8 cellular contexts compared by ENCODE assay signal in the genomic region with DNA sequence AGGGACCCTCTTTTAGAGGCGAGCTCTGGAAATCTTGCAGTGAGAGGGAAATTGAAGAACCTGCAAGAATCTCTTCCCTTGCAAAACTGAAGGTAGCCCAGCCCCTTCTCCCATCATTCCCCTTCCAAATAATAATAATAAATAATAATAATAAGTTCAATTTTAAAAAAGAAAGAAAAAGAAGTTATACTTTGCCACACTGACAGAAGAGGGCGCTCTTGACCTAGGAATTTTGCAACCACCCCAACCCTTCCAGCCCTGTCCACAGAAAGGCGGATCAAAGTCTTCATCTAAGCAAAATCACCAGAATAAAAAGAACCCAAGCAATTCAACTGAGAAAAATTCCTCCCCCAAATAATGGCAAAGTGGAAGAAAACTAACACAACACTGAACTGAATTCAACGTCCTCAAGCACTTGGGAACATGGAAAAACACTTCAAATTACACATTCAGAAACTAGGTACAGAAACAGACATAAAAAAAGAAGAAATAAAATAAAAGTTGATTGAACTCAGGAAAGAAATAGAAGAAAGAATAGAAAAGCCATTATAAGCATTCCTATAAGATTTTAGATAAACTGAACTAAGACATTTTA.
DNase-seq lines count a peak whose midpoint lies in the region; ATAC-seq and TF ChIP-seq lines count a peak whose summit lies in the region.

No MANE protein-coding gene starts in this region.

- intact Hi-C loops in head of caudate nucleus (cut with DNase I) (no loop called here), sigmoid colon (cut with DNase I) (loop anchor here (2.0 kb wide), 2 partner anchors 23 to 249 kb away; no protein-coding TSS in a partner anchor)

- no peaks in the 10 kb centered on the region for H3K27me3 ChIP-seq in sigmoid colon

- TF ChIP-seq CTCF in sigmoid colon (IDR thresholded peaks at IDR 0.05), result peak; percentile 23 to 68 (median 54)

- H3K9me3 ChIP-seq in sigmoid colon, result no peaks in the 10 kb centered on the region

- TF ChIP-seq RAD21 in Ishikawa (IDR thresholded peaks at IDR 0.05; ENCODE audit: low read depth), result peak; percentile 87

- no peak for TF ChIP-seq POLR2A in sigmoid colon (IDR thresholded peaks at IDR 0.05)

- no peak overlapping the region for H3K4me3 ChIP-seq in sigmoid colon

- no peak for ATAC-seq in GM21390 (IDR thresholded peaks at IDR 0.05; ENCODE audit: unreplicated experiment)
- no peak for ATAC-seq in HG02840 (IDR thresholded peaks at IDR 0.05; ENCODE audit: low FRiP score, unreplicated experiment)

- H3K36me3 ChIP-seq in sigmoid colon, result no peaks in the 10 kb centered on the region

- no peak overlapping the region for H3K27ac ChIP-seq in sigmoid colon

- 27 to 41% methylated on average over 4 of the region's 4 CpGs for WGBS in sigmoid colon, 2 donors

- H3K4me1 ChIP-seq in sigmoid colon, result peaks cover 0 to 10% (median 0%) of the 10 kb centered on the region in 4 donors

- peak; percentile 60 for DNase-seq in DMS79 treated with DMSO at 0.1 percent for 48 hours (lab: John Stamatoyannopoulos, UW)
- DNase-seq in RKO (ENCODE audit: low spot score), result peak; percentile 61
- DNase-seq in activated naive CD4-positive, alpha-beta T cell treated with Interleukin-2 at 50 U/mL for 16 hours, result peak; percentile 50
- peak in 34 of 42 donors; percentile 10 to 81 (median 44) for DNase-seq in head of caudate nucleus
- DNase-seq in sigmoid colon, result peak; percentile 71

- TF ChIP-seq EP300 in Ishikawa (IDR thresholded peaks at IDR 0.05; ENCODE audit: borderline replicate concordance) (no peak), sigmoid colon (IDR thresholded peaks at IDR 0.05) (no peak)

TF ChIP-seq in Ishikawa, 13 proteins besides CTCF, POLR2A, EP300 and RAD21:
- TF ChIP-seq CEBPB (IDR thresholded peaks at IDR 0.05), result no peak
- TF ChIP-seq FOXM1 (IDR thresholded peaks at IDR 0.05; ENCODE audit: borderline replicate concordance, low read depth), result no peak
- no peak for TF ChIP-seq CREB1 (IDR thresholded peaks at IDR 0.05; ENCODE audit: low read depth)
- no peak for TF ChIP-seq TEAD4 (IDR thresholded peaks at IDR 0.05)
